ENCODE assay signal across 10 cellular contexts in the genomic region with DNA sequence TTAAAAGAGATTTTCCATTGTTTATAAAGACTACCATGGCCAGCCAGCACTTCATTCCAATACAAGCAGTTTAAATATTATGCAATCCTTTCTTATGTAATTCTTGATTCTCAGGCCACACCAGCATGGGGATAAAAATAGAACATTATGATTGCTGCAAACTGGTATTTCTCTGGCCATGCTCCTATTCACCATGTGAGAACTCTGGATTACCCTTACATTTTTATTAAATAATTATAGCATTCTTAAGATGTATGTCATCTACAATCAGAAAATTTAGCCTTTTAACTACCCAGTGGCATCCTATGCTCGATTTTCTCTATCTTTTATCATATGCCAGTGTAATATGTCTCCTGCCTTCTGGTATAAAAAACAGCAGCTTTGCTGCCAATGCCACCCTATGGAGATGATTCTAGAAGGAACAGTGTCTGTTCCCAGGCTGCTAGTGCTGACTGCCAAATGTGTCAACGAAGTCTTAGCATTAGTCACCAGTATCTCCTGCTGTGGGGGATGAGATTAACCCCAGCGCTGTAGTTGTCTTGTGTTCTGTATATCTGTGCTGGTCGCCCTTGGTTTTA.
DNase-seq lines count a peak whose midpoint lies in the region; ATAC-seq, FAIRE-seq and TF ChIP-seq lines count a peak whose summit lies in the region.
"Had no signal": no experiment of that assay in that cellular context is flagged by ENCODE, and none has a peak within 500 bp of the region (broad histone marks: within the 10 kb centered on the region; RNA-seq: fewer than 3 reads in every experiment).

No MANE protein-coding gene starts in this region.

- no peak overlapping the region for H3K4ac ChIP-seq in H1 (replicated peaks; ENCODE audit: insufficient read length, low read depth, low read length)

- H3K23me2 ChIP-seq in H1 (ENCODE audit: low read depth, low read length): no peaks in the 10 kb centered on the region; the same call in 1 of the 2 replicates

- H3K23ac ChIP-seq in H1 (ENCODE audit: insufficient read length): no peak overlapping the region

- peak; percentile 90 for DNase-seq in AG04449 (ENCODE audit: low read depth, low spot score)
- DNase-seq in NB4 (ENCODE audit: low read depth): peak; percentile 58
- no peak for DNase-seq in H1 (ENCODE audit: low read depth in 1 of 2, low spot score in 2 of 2)
- no peak for DNase-seq in lung (ENCODE audit: low spot score)
- DNase-seq in stimulated activated CD4-positive, alpha-beta T cell treated with anti-CD3 and anti-CD28 coated beads, Interleukin-15, amount 100 ng/mL, for 24 hours: no peak
- DNase-seq in hypothalamus (lab: John Stamatoyannopoulos, UW): no peak
- DNase-seq in NCI-H1694 (lab: John Stamatoyannopoulos, UW): no peak
- no peak for DNase-seq in DMS 273 treated with DMSO at 0.1 percent for 48 hours (lab: John Stamatoyannopoulos, UW)
- DNase-seq: activated naive CD8-positive, alpha-beta T cell treated with anti-CD3 and anti-CD28 coated beads for 36 hours had no signal

- no peak overlapping the region for H2BK120ac ChIP-seq in H1 (replicated peaks; ENCODE audit: low read depth, low read length)

- H3K9me3 ChIP-seq in H1 (ENCODE audit: insufficient read depth in 2 of 2, low read depth in 1 of 2, low read length in 1 of 2) (no peaks in the 10 kb centered on the region), lung (ENCODE audit: control insufficient read depth in 2 of 2, insufficient read depth in 1 of 2, low read length in 1 of 2) (no peaks in the 10 kb centered on the region)

- no peak overlapping the region for H3K18ac ChIP-seq in H1 (ENCODE audit: extremely low read depth, low read length)

- H2BK20ac ChIP-seq in H1 (ENCODE audit: low read length): no peak overlapping the region

- no peak overlapping the region for H2AFZ ChIP-seq in H1 (ENCODE audit: low read length)

- H3K14ac ChIP-seq in H1 (ENCODE audit: insufficient read length): no peak overlapping the region

- H3K27me3 ChIP-seq in H1 (replicated peaks in 1 of 4; ENCODE audit: control insufficient read depth in 3 of 4, extremely low read depth in 1 of 4, insufficient read depth in 3 of 4, low read length in 3 of 4) (no peaks in the 10 kb centered on the region), lung (ENCODE audit: control insufficient read depth, insufficient read depth) (no peaks in the 10 kb centered on the region)

- H4K8ac ChIP-seq in H1 (ENCODE audit: extremely low read depth, insufficient read depth, low read length): no peak overlapping the region

- H3K36me3 ChIP-seq in H1 (ENCODE audit: control insufficient read depth in 2 of 4, insufficient read depth in 4 of 4, low read length in 3 of 4): no peaks in the 10 kb centered on the region
- no peaks in the 10 kb centered on the region for H3K36me3 ChIP-seq in lung (ENCODE audit: control insufficient read depth in 2 of 2, insufficient read depth in 2 of 2, low read length in 2 of 2)

- TF ChIP-seq CTCF in AG04449 (IDR thresholded peaks at IDR 0.05; ENCODE audit: insufficient read depth, low read length, missing control alignments) (no peak), NB4 (IDR thresholded peaks at IDR 0.05; ENCODE audit: low read depth, low read length) (no peak), H1 (IDR thresholded peaks at IDR 0.05; ENCODE audit: control extremely low read depth in 1 of 3, insufficient read depth in 1 of 3, low read depth in 1 of 3, low read length in 3 of 3) (no peak), lung (IDR thresholded peaks at IDR 0.05; ENCODE audit: control extremely low read depth, extremely low read depth) (no peak)

- WGBS in H1 (ENCODE audit: extremely low coverage in 1 of 2, insufficient coverage in 1 of 2, insufficient read length in 1 of 2, insufficient replicate concordance in 2 of 2, low coverage in 1 of 2, low lambda C conversion rate in 2 of 2, missing lambda C conversion rate in 1 of 2), 2 experiments: 78% methylated on average over 4 of the region's 4 CpGs; no CpG with 5 or more reads in 1 of the 2 experiments
- 65 to 77% methylated on average over 4 of the region's 4 CpGs for WGBS in lung, 2 donors

- H2BK5ac ChIP-seq in H1 (ENCODE audit: low read depth, low read length): no peak overlapping the region

- H3K79me2 ChIP-seq in H1 (ENCODE audit: control insufficient read depth in 1 of 2, insufficient read depth in 2 of 2, low read length in 2 of 2): no peaks in the 10 kb centered on the region

- CTCF ChIA-PET in AG04449 (lab: Yijun Ruan, JAX) (no interaction called here), H1 (lab: Charles Lee; ENCODE audit: partially characterized antibody) (interaction anchor here (1.9 kb wide), 1 partner anchor 1146 kb away, joined by 4 read pairs; no protein-coding TSS in a partner anchor)

- H3K4me1 ChIP-seq in H1 (replicated peaks in 1 of 4; ENCODE audit: control insufficient read depth in 3 of 4, insufficient read depth in 4 of 4, low read length in 3 of 4) (no peaks in the 10 kb centered on the region), lung (ENCODE audit: control insufficient read depth in 2 of 2, insufficient read depth in 2 of 2, low read length in 2 of 2) (peaks cover 0 to 6% of the 10 kb centered on the region in 2 donors)

- no peak overlapping the region for H4K5ac ChIP-seq in H1 (ENCODE audit: insufficient read length, low read depth, low read length)

- TF ChIP-seq EP300 in H1 (IDR thresholded peaks at IDR 0.05; ENCODE audit: borderline replicate concordance in 1 of 2, low read depth in 2 of 2, low read length in 2 of 2): no peak

- H2AK5ac ChIP-seq in H1 (ENCODE audit: low read depth, low read length): no peak overlapping the region

- H3K79me1 ChIP-seq in H1 (ENCODE audit: low read depth, low read length): no peaks in the 10 kb centered on the region

- H3K27ac ChIP-seq in H1 (ENCODE audit: low read depth, low read length): no peak overlapping the region
- peak overlapping the region in 1 of 2 donors; percentile 60 for H3K27ac ChIP-seq in lung (ENCODE audit: low read depth in 1 of 2, low read length in 1 of 2)
- H3K27ac ChIP-seq: C4-2B had no signal

- no peak overlapping the region for H4K91ac ChIP-seq in H1 (replicated peaks; ENCODE audit: insufficient read length, low read length)

- TF ChIP-seq POLR2A in NB4 (IDR thresholded peaks at IDR 0.05; ENCODE audit: extremely low read depth, insufficient read length) (no peak), H1 (IDR thresholded peaks at IDR 0.05; ENCODE audit: control extremely low read depth in 1 of 2, low read depth in 2 of 2, low read length in 2 of 2) (no peak)

- no peak for FAIRE-seq in H1 (lab: Jason Lieb, UNC)

- H3K56ac ChIP-seq in H1 (replicated peaks; ENCODE audit: insufficient read length, low read depth, low read length): no peak overlapping the region

- no peak overlapping the region for H3K4me2 ChIP-seq in H1 (ENCODE audit: insufficient read depth in 1 of 2, low read depth in 2 of 2, low read length in 2 of 2)

- peak; percentile 39 for ATAC-seq in lung (ENCODE audit: insufficient read depth, low FRiP score)

- POLR2A ChIA-PET in AG04449 (lab: Yijun Ruan, JAX): no interaction called here
- POLR2A ChIA-PET in H1 (lab: Charles Lee; ENCODE audit: partially characterized antibody): no interaction called here

- H4K20me1 ChIP-seq in H1 (replicated peaks in 1 of 2; ENCODE audit: control insufficient read depth in 1 of 2, insufficient read depth in 2 of 2, low read length in 2 of 2): no peaks in the 10 kb centered on the region

- H3K4me3 ChIP-seq in AG04449 (ENCODE audit: low read depth, low read length): no peak overlapping the region
- no peak overlapping the region for H3K4me3 ChIP-seq in NB4 (ENCODE audit: low read depth, low read length)
- H3K4me3 ChIP-seq in H1 (ENCODE audit: extremely low read depth in 1 of 4, insufficient read depth in 2 of 4, low read depth in 3 of 4, low read length in 4 of 4): no peak overlapping the region
- H3K4me3 ChIP-seq in lung: no peak overlapping the region

- no peak overlapping the region for H3K9ac ChIP-seq in H1 (replicated peaks in 1 of 4; ENCODE audit: extremely low read depth in 1 of 4, low read depth in 3 of 4, low read length in 3 of 4)

- H2BK12ac ChIP-seq in H1 (ENCODE audit: low read depth, low read length): no peak overlapping the region

- no peak for TF ChIP-seq RAD21 in H1 (IDR thresholded peaks at IDR 0.05 in 1 of 2, conservative IDR thresholded peaks at IDR 0.05 in 1 of 2; ENCODE audit: low read depth in 2 of 2, low read length in 2 of 2)

- H2BK15ac ChIP-seq in H1 (ENCODE audit: low read length): no peak overlapping the region

TF ChIP-seq in H1, 55 proteins besides CTCF, POLR2A, EP300 and RAD21:
- TF ChIP-seq CEBPB (IDR thresholded peaks at IDR 0.05; ENCODE audit: low read depth, low read length): 0 out of 2 replicates have a peak, but pooled peaks have one; percentile 12
- TF ChIP-seq, protein P1, sequence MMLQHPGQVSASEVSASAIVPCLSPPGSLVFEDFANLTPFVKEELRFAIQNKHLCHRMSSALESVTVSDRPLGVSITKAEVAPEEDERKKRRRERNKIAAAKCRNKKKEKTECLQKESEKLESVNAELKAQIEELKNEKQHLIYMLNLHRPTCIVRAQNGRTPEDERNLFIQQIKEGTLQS (IDR thresholded peaks at IDR 0.05; ENCODE audit: insufficient read depth, low read depth, low read length): no peak

Comparison
In these comparisons a context has a peak if more than half of its experiments do, and no peak if none do; other contexts are left out.
1. DNase-seq: peak in AG04449 (single experiment) and NB4 (single experiment); none in H1 (0 of 2), lung (single experiment), stimulated activated CD4-positive, alpha-beta T cell treated with anti-CD3 and anti-CD28 coated beads, Interleukin-15, amount 100 ng/mL, for 24 hours (single experiment), hypothalamus (0 of 51), NCI-H1694 (single experiment) and DMS 273 treated with DMSO at 0.1 percent for 48 hours (single experiment).